In genomic region chr3:27431116-27431515, GRCh38 we compare ENCODE assay signal across 10 cellular contexts. TPM values are rescaled to one million over a fixed set of nuclear protein-coding genes. Genes with fewer than 3 reads are reported as not detected.
DNase-seq lines count a peak whose midpoint lies in the region; ATAC-seq and TF ChIP-seq lines count a peak whose summit lies in the region.
"Had no signal": no experiment of that assay in that cellular context is flagged by ENCODE, and none has a peak within 500 bp of the region (broad histone marks: within the 10 kb centered on the region; RNA-seq: fewer than 3 reads in every experiment).

No MANE protein-coding gene starts in this region.

- H3K9me3 Mint-ChIP-seq in endothelial cell (ENCODE audit: unreplicated experiment) (no peaks in the 10 kb centered on the region), mesothelial cell of epicardium (no peaks in the 10 kb centered on the region)
- H3K9me3 Mint-ChIP-seq: activated T-helper 1 cell treated with anti-CD3 and anti-CD28 coated beads, Interleukin-12 subunit alpha, Interleukin-12 subunit beta, Interleukin-2, Interleukin-4 antibody, amounts not matched to agents 30 ng/mL and 10 ng/mL and 1 ng/mL, durations not matched to agents 14 hours and 24 hours and 36 hours had no signal

- no peaks in the 10 kb centered on the region for H3K27me3 ChIP-seq in AG04450 (ENCODE audit: control insufficient read depth, insufficient read depth, low read length)

- POLR2A ChIA-PET in AG04450 (lab: Yijun Ruan, JAX) = interaction anchor here (0.7 to 1.4 kb wide), 2 partner anchors 53 to 104 kb away, joined by 3 to 4 read pairs; partner anchors contain the start of gene SLC4A7

- peak overlapping the region; percentile 13 for H3K27ac Mint-ChIP-seq in endothelial cell (ENCODE audit: unreplicated experiment)
- H3K27ac Mint-ChIP-seq in mesothelial cell of epicardium = peak overlapping the region; percentile 83
- H3K27ac Mint-ChIP-seq: activated T-helper 1 cell treated with anti-CD3 and anti-CD28 coated beads, Interleukin-12 subunit alpha, Interleukin-12 subunit beta, Interleukin-2, Interleukin-4 antibody, amounts not matched to agents 30 ng/mL and 10 ng/mL and 1 ng/mL, durations not matched to agents 14 hours and 24 hours and 36 hours had no signal

- ATAC-seq in GM21360 (IDR thresholded peaks at IDR 0.05; ENCODE audit: unreplicated experiment) = no peak

- TF ChIP-seq CTCF in AG04450 (IDR thresholded peaks at IDR 0.05; ENCODE audit: low read depth, low read length) = no peak
- TF ChIP-seq CTCF in endothelial cell (IDR thresholded peaks at IDR 0.05; ENCODE audit: unreplicated experiment) = no peak
- no peak for TF ChIP-seq CTCF in mesothelial cell of epicardium (IDR thresholded peaks at IDR 0.05; ENCODE audit: unreplicated experiment)

- H3K4me3 Mint-ChIP-seq in endothelial cell (ENCODE audit: unreplicated experiment) (no peak overlapping the region), mesothelial cell of epicardium (no peak overlapping the region)
- H3K4me3 Mint-ChIP-seq: activated T-helper 1 cell treated with anti-CD3 and anti-CD28 coated beads, Interleukin-12 subunit alpha, Interleukin-12 subunit beta, Interleukin-2, Interleukin-4 antibody, amounts not matched to agents 30 ng/mL and 10 ng/mL and 1 ng/mL, durations not matched to agents 14 hours and 24 hours and 36 hours had no signal

- CTCF ChIA-PET in AG04450 (lab: Charles Lee) = interaction anchor here (1.0 kb wide), 1 partner anchor 37 kb away, joined by 4 read pairs; no protein-coding TSS in a partner anchor

- H3K27me3 Mint-ChIP-seq in endothelial cell (ENCODE audit: unreplicated experiment) = peaks cover 2% of the 10 kb centered on the region
- no peaks in the 10 kb centered on the region for H3K27me3 Mint-ChIP-seq in mesothelial cell of epicardium (ENCODE audit: low read depth)

- H3K27ac ChIP-seq in AG04450 (ENCODE audit: low read depth, low read length) = peak overlapping the region; percentile 63

- H3K36me3 Mint-ChIP-seq in endothelial cell (ENCODE audit: low read depth, unreplicated experiment) (peaks cover 12% of the 10 kb centered on the region), mesothelial cell of epicardium (peaks cover 32% of the 10 kb centered on the region)

- no peaks in the 10 kb centered on the region for H3K9me3 ChIP-seq in AG04450 (ENCODE audit: control insufficient read depth, insufficient read depth, low read length)
- H3K9me3 ChIP-seq: Caco-2 had no signal

- DNase-seq in AG04450 (ENCODE audit: low read depth, low spot score) (peak; percentile 95), LoVo (ENCODE audit: low spot score) (peak; percentile 22), endothelial cell (ENCODE audit: low spot score) (no peak), mesothelial cell of epicardium (ENCODE audit: low spot score in 2 of 2, unreplicated experiment in 2 of 2) (no peak), COR-L47 (lab: John Stamatoyannopoulos, UW) (no peak), midbrain (lab: John Stamatoyannopoulos, UW) (no peak), activated gamma-delta T cell (lab: John Stamatoyannopoulos, UW) (no peak)
- DNase-seq: Caco-2 had no signal

- no peaks in the 10 kb centered on the region for H3K4me1 Mint-ChIP-seq in endothelial cell (ENCODE audit: unreplicated experiment)
- peaks cover 8% of the 10 kb centered on the region for H3K4me1 Mint-ChIP-seq in mesothelial cell of epicardium

- no peak overlapping the region for H3K4me3 ChIP-seq in AG04450 (ENCODE audit: low read depth, low read length)

RNA-seq across cellular contexts. Expression of gene SLC4A7, which starts 53.1 kb away (rescaled TPM):
- polyA plus RNA-seq in AG04450 (2011; rRNA removed) = 31.3 and 42.9 TPM in 2 replicates
- 43.2 and 80.8 TPM in 2 replicates for polyA minus RNA-seq in AG04450 (2011; rRNA and poly(A)+ RNA removed)
- total RNA-seq in endothelial cell (ENCODE audit: unreplicated experiment) (29.1 TPM), mesothelial cell of epicardium (43.3 to 48.2 TPM (median 46.3 TPM) in 3 replicates)

Comparison
In these comparisons a context has a peak if more than half of its experiments do, and no peak if none do; other contexts are left out.
1. DNase-seq: peak in AG04450 (single experiment) and LoVo (single experiment); none in endothelial cell (single experiment), mesothelial cell of epicardium (0 of 2), COR-L47 (single experiment), midbrain (single experiment) and activated gamma-delta T cell (single experiment).